ENCODE assay signal across 1 cellular context in the genomic region with DNA sequence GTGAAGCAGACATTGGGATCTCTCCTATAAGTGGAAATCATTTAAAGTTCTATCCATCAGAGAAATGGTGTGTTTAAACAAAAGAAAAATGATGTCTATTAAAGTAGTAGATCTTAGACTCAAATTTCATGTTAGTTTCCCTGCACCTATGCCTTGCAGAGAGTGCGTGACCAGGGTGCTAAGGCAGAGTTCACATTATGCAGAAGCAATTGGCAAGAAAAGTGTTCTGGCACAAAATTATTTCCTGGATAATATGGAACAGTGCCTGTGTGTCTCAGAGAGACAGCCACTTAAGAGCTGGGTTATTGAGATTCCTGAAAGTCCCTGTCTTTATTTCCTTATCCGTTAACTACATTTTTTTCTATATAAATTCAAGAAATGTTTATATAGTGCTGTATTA.
TF ChIP-seq lines count a peak whose summit lies in the region.

No MANE protein-coding gene starts in this region.

TF ChIP-seq in H1, 55 proteins besides CTCF, POLR2A, EP300 and RAD21 (continued from another document):
- TF ChIP-seq TBP (IDR thresholded peaks at IDR 0.05; ENCODE audit: low read depth, low read length) (no peak), MAFK (IDR thresholded peaks at IDR 0.05; ENCODE audit: low read depth, low read length) (no peak), BACH1 (IDR thresholded peaks at IDR 0.05; ENCODE audit: low read length) (no peak), CEBPB (IDR thresholded peaks at IDR 0.05; ENCODE audit: low read depth, low read length) (no peak), SUZ12 (IDR thresholded peaks at IDR 0.05; ENCODE audit: low read length) (no peak)
